In genomic region chr9:33393986-33394385, GRCh38 we compare ENCODE assay signal across 7 cellular contexts. TPM values are rescaled to one million over a fixed set of nuclear protein-coding genes. Genes with fewer than 3 reads are reported as not detected.
"Had no signal": no experiment of that assay in that cellular context is flagged by ENCODE, and none has a peak within 500 bp of the region (broad histone marks: within the 10 kb centered on the region; RNA-seq: fewer than 3 reads in every experiment).

No MANE protein-coding gene starts in this region.

RNA-seq across cellular contexts. Expression of gene AQP7, which starts 8.4 kb away (rescaled TPM):
- total RNA-seq: dermis blood vessel endothelial cell, epithelial cell of proximal tubule, frontal cortex, kidney epithelial cell, pulmonary artery endothelial cell had no signal
- polyA plus RNA-seq: immature natural killer cell, neural cell had no signal

RNA-seq across cellular contexts. Expression of gene AQP3, which starts 53.4 kb away (rescaled TPM):
- total RNA-seq: frontal cortex had no signal
- polyA plus RNA-seq: neural cell had no signal
